ENCODE assay signal across 21 cellular contexts in the genomic region with DNA sequence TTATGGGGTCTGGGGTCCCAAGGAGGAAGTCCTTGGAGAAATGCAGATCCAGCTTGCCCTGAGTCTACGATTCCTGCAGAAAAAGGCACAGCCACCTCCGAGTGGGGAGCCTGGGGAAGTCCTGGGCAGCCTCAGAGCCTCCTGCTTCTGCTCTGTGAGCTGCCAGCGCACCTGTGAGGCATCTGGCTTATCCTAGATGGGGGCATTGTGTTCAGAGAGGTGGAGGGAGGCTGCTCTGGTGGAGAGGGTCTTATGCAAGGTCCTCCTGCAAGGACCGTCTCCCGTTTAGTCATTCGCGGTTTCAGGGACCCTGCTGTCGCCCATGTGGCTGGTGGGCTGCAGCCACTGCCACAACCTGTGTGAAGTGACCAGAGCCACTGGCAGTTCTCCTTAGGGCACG. TPM values are rescaled to one million over a fixed set of nuclear protein-coding genes. Genes with fewer than 3 reads are reported as not detected.
DNase-seq lines count a peak whose midpoint lies in the region; ATAC-seq and TF ChIP-seq lines count a peak whose summit lies in the region.
"Had no signal": no experiment of that assay in that cellular context is flagged by ENCODE, and none has a peak within 500 bp of the region (broad histone marks: within the 10 kb centered on the region; RNA-seq: fewer than 3 reads in every experiment).

No MANE protein-coding gene starts in this region.

- WGBS in H9 (ENCODE audit: extremely low coverage, insufficient read length, low lambda C conversion rate): no CpG with 5 or more reads among the region's 9 CpGs

- H3K79me1 ChIP-seq in H9 (ENCODE audit: insufficient read depth, low read depth, low read length, poor library complexity, severe bottlenecking): no peaks in the 10 kb centered on the region

- TF ChIP-seq CTCF in H9 (conservative IDR thresholded peaks at IDR 0.05) (no peak), coronary artery (IDR thresholded peaks at IDR 0.05) (no peak), Calu3 (IDR thresholded peaks at IDR 0.05; ENCODE audit: unreplicated experiment) (no peak)

- H3K4me2 ChIP-seq in H9 (ENCODE audit: insufficient read depth, insufficient read length, low read length): no peak overlapping the region
- H3K4me2 ChIP-seq: BLaER1, GM23338 had no signal

- H2AK5ac ChIP-seq in H9 (ENCODE audit: insufficient read length, low read length): no peak overlapping the region

- no peaks in the 10 kb centered on the region for H3K27me3 ChIP-seq in H9 (ENCODE audit: insufficient read depth, low read length)
- H3K27me3 ChIP-seq: BLaER1 had no signal

- no peak overlapping the region for H2BK12ac ChIP-seq in H9 (ENCODE audit: insufficient read length, low read depth, low read length)

- no peak overlapping the region for H3K56ac ChIP-seq in H9 (ENCODE audit: insufficient read length, low read depth, low read length)

- intact Hi-C loops in Calu3 (cut with micrococcal nuclease; ENCODE audit: unreplicated experiment): no loop called here

- BruUV-seq in Calu3 (replicated peaks; lab: Mats Ljungman, UMichigan): no TSS peak

- H3K36me3 Mint-ChIP-seq in H9 (ENCODE audit: insufficient read depth in 1 of 3, low read depth in 3 of 3) (no peaks in the 10 kb centered on the region), Calu3 (ENCODE audit: insufficient read depth, unreplicated experiment) (no peaks in the 10 kb centered on the region)
- H3K36me3 Mint-ChIP-seq: CD4-positive, CD25-positive, alpha-beta regulatory T cell; CD8-positive, alpha-beta T cell had no signal

- H3K9me3 Mint-ChIP-seq in H9: no peaks in the 10 kb centered on the region
- H3K9me3 Mint-ChIP-seq in Calu3 (ENCODE audit: low read depth, unreplicated experiment): no peaks in the 10 kb centered on the region
- H3K9me3 Mint-ChIP-seq: CD8-positive, alpha-beta T cell; GM23338 had no signal

- no peak overlapping the region for H4K91ac ChIP-seq in H9 (ENCODE audit: insufficient read length, low read depth, low read length)

- no peaks in the 10 kb centered on the region for H3K23me2 ChIP-seq in H9 (ENCODE audit: insufficient read length, low read depth, low read length, poor library complexity, severe bottlenecking)

- H3K9me3 ChIP-seq in H9 (ENCODE audit: control insufficient read depth, low read depth, low read length): no peaks in the 10 kb centered on the region
- H3K9me3 ChIP-seq: BLaER1 had no signal

- no peak overlapping the region for H3K9ac ChIP-seq in H9 (ENCODE audit: extremely low read depth, insufficient read length, low read length)
- H3K9ac ChIP-seq: BLaER1 had no signal

- no peak overlapping the region for H3K4me3 ChIP-seq in coronary artery
- H3K4me3 ChIP-seq: BLaER1, GM23338 had no signal

- H2BK120ac ChIP-seq in H9 (ENCODE audit: low read depth, low read length, poor library complexity, severe bottlenecking): no peak overlapping the region

- H3K27me3 Mint-ChIP-seq in H9 (ENCODE audit: low read depth) (no peaks in the 10 kb centered on the region; the same call in 1 of the 2 replicates), Calu3 (ENCODE audit: unreplicated experiment) (peaks cover 47% of the 10 kb centered on the region)
- H3K27me3 Mint-ChIP-seq: CD4-positive, CD25-positive, alpha-beta regulatory T cell had no signal

- no peak overlapping the region for H3K27ac Mint-ChIP-seq in H9
- no peak overlapping the region for H3K27ac Mint-ChIP-seq in Calu3 (ENCODE audit: unreplicated experiment)
- H3K27ac Mint-ChIP-seq: B cell; CD4-positive, CD25-positive, alpha-beta regulatory T cell; CD8-positive, alpha-beta T cell; GM23338 had no signal

- no peak overlapping the region for H3K27ac ChIP-seq in H9 (ENCODE audit: insufficient read length, low read depth, low read length)
- no peak overlapping the region for H3K27ac ChIP-seq in coronary artery
- H3K27ac ChIP-seq: 22Rv1, BLaER1, C4-2B had no signal

- H3K23ac ChIP-seq in H9 (ENCODE audit: insufficient read length, low read depth, low read length): no peak overlapping the region

- no peak for ATAC-seq in GM18520 (IDR thresholded peaks at IDR 0.05; ENCODE audit: unreplicated experiment)
- ATAC-seq: CD8-positive, alpha-beta T cell; GM23338 had no signal

- no peak overlapping the region for H3K4ac ChIP-seq in H9 (ENCODE audit: low read depth, low read length)

- no peak overlapping the region for H3T11ph ChIP-seq in H9 (ENCODE audit: low read length)

- DNase-seq in H9 (peak; percentile 22), coronary artery (ENCODE audit: low spot score) (peak; percentile 45), islet precursor cell (peak; percentile 50), retina (peak; percentile 1), Calu3 (no peak), NOMO-1 treated with dmso at 0.1 percent for 144 hours (lab: John Stamatoyannopoulos, UW; ENCODE audit: unreplicated experiment) (no peak)
- DNase-seq in activated CD4-positive, alpha-beta T cell treated with anti-CD3 and anti-CD28 coated beads, Interleukin-2, amount 50 U/mL, for 1 hour: no peak
- DNase-seq: CD4-positive, CD25-positive, alpha-beta regulatory T cell; CD8-positive, alpha-beta T cell; DMS53; DMS79 treated with DMSO at 0.1 percent for 48 hours; GF-D8; HCEC 1CT had no signal

- no peak overlapping the region for H3K18ac ChIP-seq in H9 (ENCODE audit: insufficient read length, low read depth, low read length)

- no peak overlapping the region for H3K14ac ChIP-seq in H9 (ENCODE audit: insufficient read depth, low read length)

- H3K4me1 Mint-ChIP-seq in H9 (peaks cover 5 to 21% of the 10 kb centered on the region in 2 experiments), Calu3 (ENCODE audit: low read depth, unreplicated experiment) (no peaks in the 10 kb centered on the region)
- H3K4me1 Mint-ChIP-seq: B cell had no signal

- H4K5ac ChIP-seq in H9 (ENCODE audit: insufficient read length, low read depth, low read length): no peak overlapping the region

- H3K79me2 ChIP-seq in H9 (ENCODE audit: insufficient read depth, low read length): no peaks in the 10 kb centered on the region

- no peak overlapping the region for H4K8ac ChIP-seq in H9 (replicated peaks; ENCODE audit: insufficient read length, low read depth, low read length)

- peaks cover 3% of the 10 kb centered on the region; the same call in 1 of the 2 replicates for H3K4me1 ChIP-seq in H9 (ENCODE audit: insufficient read depth, low read length)
- H3K4me1 ChIP-seq: BLaER1 had no signal

- no peak overlapping the region for H2AFZ ChIP-seq in H9 (ENCODE audit: low read length)
- H2AFZ ChIP-seq: GM23338 had no signal

- H2BK15ac ChIP-seq in H9 (ENCODE audit: low read depth, low read length): no peak overlapping the region

- H4K20me1 ChIP-seq in H9 (ENCODE audit: control insufficient read depth, insufficient read depth, insufficient read length): no peaks in the 10 kb centered on the region
- H4K20me1 ChIP-seq: BLaER1 had no signal

- H2BK20ac ChIP-seq in H9 (ENCODE audit: low read depth, low read length, poor library complexity, severe bottlenecking): no peak overlapping the region

- H3K4me3 Mint-ChIP-seq in H9 (no peak overlapping the region), Calu3 (ENCODE audit: low read depth, unreplicated experiment) (no peak overlapping the region)
- H3K4me3 Mint-ChIP-seq: B cell; CD4-positive, CD25-positive, alpha-beta regulatory T cell; CD8-positive, alpha-beta T cell; GM23338 had no signal

- CTCF ChIA-PET in Calu3 (lab: Charles Lee): no interaction called here

- H2BK5ac ChIP-seq in H9 (ENCODE audit: insufficient read length, low read length): no peak overlapping the region

RNA-seq across cellular contexts. Expression of a gene that starts 53.0 kb away (rescaled TPM):
- total RNA-seq in H9 (2021) (0.83 and 0.86 TPM in 2 replicates), Calu3 (2022) (not detected in 2 replicates)
- total RNA-seq: B cell; CD4-positive, CD25-positive, alpha-beta regulatory T cell; CD8-positive, alpha-beta T cell; Daoy; G401 had no signal

Comparison
In these comparisons a context has a peak if more than half of its experiments do, and no peak if none do; other contexts are left out.
1. DNase-seq: peak in H9 (single experiment), coronary artery (single experiment), islet precursor cell (single experiment) and retina (single experiment); none in activated CD4-positive, alpha-beta T cell treated with anti-CD3 and anti-CD28 coated beads, Interleukin-2, amount 50 U/mL, for 1 hour (single experiment), Calu3 (single experiment) and NOMO-1 treated with dmso at 0.1 percent for 144 hours (single experiment).